ENCODE assay signal across 18 cellular contexts in genomic region chr1:16120940-16121410, GRCh38. TPM values are rescaled to one million over a fixed set of nuclear protein-coding genes. Genes with fewer than 3 reads are reported as not detected.
DNase-seq lines count a peak whose midpoint lies in the region; ATAC-seq and TF ChIP-seq lines count a peak whose summit lies in the region.
"Had no signal": no experiment of that assay in that cellular context is flagged by ENCODE, and none has a peak within 500 bp of the region (broad histone marks: within the 10 kb centered on the region; RNA-seq: fewer than 3 reads in every experiment).

No MANE protein-coding gene starts in this region.

- H3K36me3 ChIP-seq in lung (ENCODE audit: control insufficient read depth in 2 of 2, insufficient read depth in 2 of 2, low read length in 2 of 2) (peaks cover 13 to 16% of the 10 kb centered on the region in 2 donors), H7 (replicated peaks; ENCODE audit: control insufficient read depth, insufficient read depth, low read length) (peaks cover 7% of the 10 kb centered on the region)

- DNase-seq in DMS79 (lab: John Stamatoyannopoulos, UW) (peak; percentile 96), NCI-H146 treated with DMSO at 0.1 percent for 48 hours (lab: John Stamatoyannopoulos, UW; ENCODE audit: unreplicated experiment) (peak; percentile 29), SW480 (ENCODE audit: low spot score) (peak; percentile 41), lung (ENCODE audit: low spot score) (no peak), H7 (no peak), NAMALWA (ENCODE audit: low spot score) (no peak)
- no peak for DNase-seq in activated T-cell treated with anti-CD3 and anti-CD28 coated beads, Interleukin-2, amount 50 U/mL, for 48 hours
- DNase-seq: activated CD4-positive, alpha-beta memory T cell treated with anti-CD3 and anti-CD28 coated beads for 36 hours; activated gamma-delta T cell; C1 segment of cervical spinal cord; erythroblast; hippocampal formation; nucleus accumbens; stimulated activated CD4-positive, alpha-beta T cell treated with anti-CD3 and anti-CD28 coated beads, Interleukin-12 subunit alpha, Interleukin-12 subunit beta, amount 100 ng/mL, for 4 hours; T-helper 2 cell; testis had no signal

- WGBS in lung, 2 donors: 59 to 74% methylated on average over 4 of the region's 4 CpGs

- H3K27ac ChIP-seq in lung (ENCODE audit: low read depth in 1 of 2, low read length in 1 of 2): no peak overlapping the region
- H3K27ac ChIP-seq: cardiac muscle cell, testis had no signal

- H3K27me3 ChIP-seq in lung (ENCODE audit: control insufficient read depth, insufficient read depth): no peaks in the 10 kb centered on the region
- no peaks in the 10 kb centered on the region for H3K27me3 ChIP-seq in H7 (ENCODE audit: control insufficient read depth, insufficient read depth, low read length)
- H3K27me3 ChIP-seq: cardiac muscle cell, testis had no signal

- peak; percentile 15 for ATAC-seq in lung (ENCODE audit: insufficient read depth, low FRiP score)
- ATAC-seq in HG02870 (IDR thresholded peaks at IDR 0.05; ENCODE audit: unreplicated experiment): no peak

- no peak overlapping the region for H3K4me3 ChIP-seq in lung
- H3K4me3 ChIP-seq in H7 (ENCODE audit: insufficient read depth, low read depth, low read length): no peak overlapping the region
- H3K4me3 ChIP-seq: cardiac muscle cell, testis had no signal

- peaks cover 0 to 3% of the 10 kb centered on the region in 2 donors for H3K4me1 ChIP-seq in lung (ENCODE audit: control insufficient read depth in 2 of 2, insufficient read depth in 2 of 2, low read length in 2 of 2)
- H3K4me1 ChIP-seq: testis had no signal

- TF ChIP-seq CTCF in lung (IDR thresholded peaks at IDR 0.05; ENCODE audit: control extremely low read depth, extremely low read depth): no peak

- H3K9me3 ChIP-seq in lung (ENCODE audit: control insufficient read depth in 2 of 2, insufficient read depth in 1 of 2, low read length in 1 of 2): no peaks in the 10 kb centered on the region
- H3K9me3 ChIP-seq: testis had no signal

RNA-seq across cellular contexts. Expression of gene EPHA2, which starts 34.9 kb away (rescaled TPM):
- total RNA-seq in lung: 10 to 100 TPM; 21.3 to 35.6 TPM
- polyA plus RNA-seq in lung: 10 to 100 TPM; 17.5 to 19.8 TPM
- 43.3 and 63.5 TPM in 2 replicates for total RNA-seq in H7 (2014; rRNA removed; shearing (Covaris generic))

RNA-seq across cellular contexts. Expression of gene FAM131C, which starts 47.5 kb away (rescaled TPM):
- not detected for total RNA-seq in lung
- not detected for polyA plus RNA-seq in lung
- 0.26 and 0.45 TPM in 2 replicates for total RNA-seq in H7 (2014; rRNA removed; shearing (Covaris generic))

Comparison
In these comparisons a context has a peak if more than half of its experiments do, and no peak if none do; other contexts are left out.
1. DNase-seq: peak in DMS79 (single experiment), NCI-H146 treated with DMSO at 0.1 percent for 48 hours (single experiment) and SW480 (single experiment); none in lung (single experiment), activated T-cell treated with anti-CD3 and anti-CD28 coated beads, Interleukin-2, amount 50 U/mL, for 48 hours (0 of 2), H7 (single experiment) and NAMALWA (single experiment).